1 cellular context compared by ENCODE assay signal in genomic region chr4:142126890-142127497, GRCh38.
TF ChIP-seq lines count a peak whose summit lies in the region.

No MANE protein-coding gene starts in this region.

TF ChIP-seq in WTC11, 78 proteins besides CTCF, POLR2A, EP300 and RAD21 (continued from another document):
- TF ChIP-seq E2F5 (CRISPR knock-in tag; IDR thresholded peaks at IDR 0.05) (no peak), FOXK1 (CRISPR knock-in tag; IDR thresholded peaks at IDR 0.05) (no peak), NR3C1 (CRISPR knock-in tag; conservative IDR thresholded peaks at IDR 0.05; ENCODE audit: low read depth) (no peak), AFF4 (CRISPR knock-in tag; IDR thresholded peaks at IDR 0.05; ENCODE audit: borderline replicate concordance) (no peak), CDX4 (CRISPR knock-in tag; IDR thresholded peaks at IDR 0.05; ENCODE audit: borderline replicate concordance) (no peak), JUN (CRISPR knock-in tag; IDR thresholded peaks at IDR 0.05) (no peak)
TF ChIP-seq in WTC11: peak in this region for 0.
